9 cellular contexts compared by ENCODE assay signal in genomic region chr13:48222358-48223015, GRCh38. TPM values are rescaled to one million over a fixed set of nuclear protein-coding genes. Genes with fewer than 3 reads are reported as not detected.
DNase-seq lines count a peak whose midpoint lies in the region; ATAC-seq and TF ChIP-seq lines count a peak whose summit lies in the region.
"Had no signal": no experiment of that assay in that cellular context is flagged by ENCODE, and none has a peak within 500 bp of the region (broad histone marks: within the 10 kb centered on the region; RNA-seq: fewer than 3 reads in every experiment).

No MANE protein-coding gene starts in this region.

- H3K9me3 Mint-ChIP-seq in HFFc6 (no peaks in the 10 kb centered on the region), activated B cell treated with CpG ODN at 0.5 μM for 24 hours (no peaks in the 10 kb centered on the region)
- no peaks in the 10 kb centered on the region for H3K9me3 Mint-ChIP-seq in stimulated activated effector memory CD8-positive, alpha-beta T cell treated with anti-CD3 and anti-CD28 coated beads, Interleukin-12 subunit alpha, Interleukin-12 subunit beta, amount 100 ng/mL, for 72 hours

- H3K4me3 Mint-ChIP-seq in HFFc6, result peak overlapping the region; percentile 85
- H3K4me3 Mint-ChIP-seq in activated B cell treated with CpG ODN at 0.5 μM for 24 hours, result no peak overlapping the region
- peak overlapping the region; percentile 69 for H3K4me3 Mint-ChIP-seq in stimulated activated effector memory CD8-positive, alpha-beta T cell treated with anti-CD3 and anti-CD28 coated beads, Interleukin-12 subunit alpha, Interleukin-12 subunit beta, amount 100 ng/mL, for 72 hours

- H3K36me3 ChIP-seq in heart left ventricle, result no peaks in the 10 kb centered on the region

- CTCF ChIA-PET in activated B cell treated with CpG ODN at 0.5 μM for 24 hours (lab: Charles Lee), result interaction anchor here (1.2 to 1.6 kb wide), 2 partner anchors 10 to 28 kb away, joined by 3 to 4 read pairs; partner anchors contain the start of gene ITM2B

- DNase-seq in HFFc6, result no peak
- no peak for DNase-seq in activated B cell treated with CpG ODN at 0.5 μM for 24 hours
- DNase-seq in heart left ventricle, result peak in 4 of 5 donors; percentile 25 to 72 (median 33)
- no peak for DNase-seq in stimulated activated effector memory CD8-positive, alpha-beta T cell treated with anti-CD3 and anti-CD28 coated beads, Interleukin-12 subunit alpha, Interleukin-12 subunit beta, amount 100 ng/mL, for 72 hours (ENCODE audit: low spot score in 2 of 2)
- no peak for DNase-seq in EL
- DNase-seq in effector CD4-positive, alpha-beta T cell, result no peak
- DNase-seq in stimulated activated CD4-positive, alpha-beta T cell treated with anti-CD3 and anti-CD28 coated beads, Interleukin-2, amount 100 ng/mL, for 24 hours, result no peak
- DNase-seq: NCI-H1417 had no signal

- H3K27me3 Mint-ChIP-seq in HFFc6 (ENCODE audit: insufficient read depth), result peaks cover 5% of the 10 kb centered on the region
- H3K27me3 Mint-ChIP-seq in activated B cell treated with CpG ODN at 0.5 μM for 24 hours, result no peaks in the 10 kb centered on the region

- intact Hi-C loops in activated B cell treated with CpG ODN at 0.5 μM for 24 hours (cut with micrococcal nuclease), result no loop called here
- intact Hi-C loops in heart left ventricle (cut with DNase I), result no loop called here

- peak overlapping the region in 11 of 12 donors; percentile 3 to 60 (median 43) for H3K4me3 ChIP-seq in heart left ventricle

- H3K9me3 ChIP-seq in heart left ventricle, result no peaks in the 10 kb centered on the region

- peaks cover 18% of the 10 kb centered on the region for H3K4me1 Mint-ChIP-seq in HFFc6 (ENCODE audit: low read depth)
- H3K4me1 Mint-ChIP-seq in activated B cell treated with CpG ODN at 0.5 μM for 24 hours, result peaks cover 32% of the 10 kb centered on the region
- peaks cover 40% of the 10 kb centered on the region for H3K4me1 Mint-ChIP-seq in stimulated activated effector memory CD8-positive, alpha-beta T cell treated with anti-CD3 and anti-CD28 coated beads, Interleukin-12 subunit alpha, Interleukin-12 subunit beta, amount 100 ng/mL, for 72 hours

- POLR2A ChIA-PET in activated B cell treated with CpG ODN at 0.5 μM for 24 hours (lab: Charles Lee), result interaction anchor here (0.9 to 2.7 kb wide), 2 partner anchors 10 to 41 kb away, joined by 3 to 11 read pairs; partner anchors contain the start of gene ITM2B

- no peak for TF ChIP-seq POLR2A in heart left ventricle (IDR thresholded peaks at IDR 0.05)

- H3K4me1 ChIP-seq in heart left ventricle, result peaks cover 0 to 43% (median 9%) of the 10 kb centered on the region in 12 donors

- TF ChIP-seq CTCF in HFFc6 (IDR thresholded peaks at IDR 0.05), result no peak
- TF ChIP-seq CTCF in activated B cell treated with CpG ODN at 0.5 μM for 24 hours (IDR thresholded peaks at IDR 0.05), result no peak
- TF ChIP-seq CTCF in heart left ventricle (IDR thresholded peaks at IDR 0.05), result no peak

- H3K27ac Mint-ChIP-seq in HFFc6 (no peak overlapping the region), activated B cell treated with CpG ODN at 0.5 μM for 24 hours (peak overlapping the region; percentile 10)
- no peak overlapping the region for H3K27ac Mint-ChIP-seq in stimulated activated effector memory CD8-positive, alpha-beta T cell treated with anti-CD3 and anti-CD28 coated beads, Interleukin-12 subunit alpha, Interleukin-12 subunit beta, amount 100 ng/mL, for 72 hours

- peak overlapping the region; percentile 23 to 92 (median 76) for H3K27ac ChIP-seq in heart left ventricle

- no peaks in the 10 kb centered on the region for H3K36me3 Mint-ChIP-seq in HFFc6 (ENCODE audit: low read depth)
- no peaks in the 10 kb centered on the region for H3K36me3 Mint-ChIP-seq in activated B cell treated with CpG ODN at 0.5 μM for 24 hours (ENCODE audit: low read depth)
- H3K36me3 Mint-ChIP-seq in stimulated activated effector memory CD8-positive, alpha-beta T cell treated with anti-CD3 and anti-CD28 coated beads, Interleukin-12 subunit alpha, Interleukin-12 subunit beta, amount 100 ng/mL, for 72 hours, result no peaks in the 10 kb centered on the region

- 52 to 63% (median 55%) methylated on average over 11 of the region's 11 CpGs for WGBS in heart left ventricle, 4 donors

- ATAC-seq in activated B cell treated with CpG ODN at 0.5 μM for 24 hours (ENCODE audit: low read depth), result no peak
- peak; percentile 85 to 91 (median 88) for ATAC-seq in heart left ventricle
- peak; percentile 66 for ATAC-seq in stimulated activated effector memory CD8-positive, alpha-beta T cell treated with anti-CD3 and anti-CD28 coated beads, Interleukin-12 subunit alpha, Interleukin-12 subunit beta, amount 100 ng/mL, for 72 hours
- no peak for ATAC-seq in HG02678 (IDR thresholded peaks at IDR 0.05; ENCODE audit: unreplicated experiment)

- H3K27me3 ChIP-seq in heart left ventricle, result no peaks in the 10 kb centered on the region

RNA-seq across cellular contexts. Expression of gene ITM2B, which starts 10.5 kb away (rescaled TPM):
- 100 to 1,000 TPM; 161 to 258 (median 191) TPM for total RNA-seq in HFFc6 (2021; fragmentation: NEBNext Ultra II Directional; extraction: Animal tissue kit (Norgen Biotek cat#: 25700))
- total RNA-seq in activated B cell treated with CpG ODN at 0.5 μM for 24 hours (102 and 114 TPM in 2 replicates), heart left ventricle (100 to 1,000 TPM; 402 to 772 (median 504) TPM)
- 100 to 1,000 TPM; 255 to 338 TPM for polyA plus RNA-seq in heart left ventricle

Comparison
In these comparisons a context has a peak if more than half of its experiments do, and no peak if none do; other contexts are left out.
1. DNase-seq: peak in heart left ventricle (4 of 5); none in HFFc6 (single experiment), activated B cell treated with CpG ODN at 0.5 μM for 24 hours (single experiment), stimulated activated effector memory CD8-positive, alpha-beta T cell treated with anti-CD3 and anti-CD28 coated beads, Interleukin-12 subunit alpha, Interleukin-12 subunit beta, amount 100 ng/mL, for 72 hours (0 of 2), EL (single experiment), effector CD4-positive, alpha-beta T cell (single experiment) and stimulated activated CD4-positive, alpha-beta T cell treated with anti-CD3 and anti-CD28 coated beads, Interleukin-2, amount 100 ng/mL, for 24 hours (0 of 2).
2. ATAC-seq: peak in heart left ventricle (4 of 4) and stimulated activated effector memory CD8-positive, alpha-beta T cell treated with anti-CD3 and anti-CD28 coated beads, Interleukin-12 subunit alpha, Interleukin-12 subunit beta, amount 100 ng/mL, for 72 hours (single experiment); none in activated B cell treated with CpG ODN at 0.5 μM for 24 hours (single experiment) and HG02678 (single experiment).